ENCODE assay signal across 1 cellular context in genomic region chr17:48046296-48046695, GRCh38.
TF ChIP-seq lines count a peak whose summit lies in the region.

No MANE protein-coding gene starts in this region.

TF ChIP-seq in endothelial cell of umbilical vein, 7 proteins besides CTCF, POLR2A, EP300 and RAD21:
- TF ChIP-seq FOS (IDR thresholded peaks at IDR 0.05; ENCODE audit: borderline replicate concordance, insufficient read depth, low read length) (no peak), POLR2AphosphoS5 (IDR thresholded peaks at IDR 0.05; ENCODE audit: insufficient read depth, low read depth, low read length) (no peak), EZH2 (IDR thresholded peaks at IDR 0.05; ENCODE audit: borderline replicate concordance, low read depth, low read length, severe bottlenecking) (no peak), MYC (IDR thresholded peaks at IDR 0.05; ENCODE audit: low read depth, low read length) (no peak), GATA2 (IDR thresholded peaks at IDR 0.05; ENCODE audit: insufficient read depth, insufficient read length, low read depth, low read length) (no peak), JUN (IDR thresholded peaks at IDR 0.05; ENCODE audit: borderline replicate concordance, insufficient read depth, insufficient read length, low read depth) (no peak)
- TF ChIP-seq, protein P1, sequence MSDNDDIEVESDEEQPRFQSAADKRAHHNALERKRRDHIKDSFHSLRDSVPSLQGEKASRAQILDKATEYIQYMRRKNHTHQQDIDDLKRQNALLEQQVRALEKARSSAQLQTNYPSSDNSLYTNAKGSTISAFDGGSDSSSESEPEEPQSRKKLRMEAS (IDR thresholded peaks at IDR 0.05; ENCODE audit: insufficient read depth, insufficient read length): no peak
